In genomic region chr10:100508691-100509150, GRCh38 we compare ENCODE assay signal across 1 cellular context.
A peak's percentile ranks its signal among the peaks of the same experiment; 100 is the strongest.
TF ChIP-seq lines count a peak whose summit lies in the region.

No MANE protein-coding gene starts in this region.

TF ChIP-seq in K562, 482 proteins besides CTCF, POLR2A, EP300 and RAD21:
- no peak for TF ChIP-seq TFAP4 (CRISPR knock-in tag; IDR thresholded peaks at IDR 0.05; ENCODE audit: borderline replicate concordance)
- TF ChIP-seq, protein P1, sequence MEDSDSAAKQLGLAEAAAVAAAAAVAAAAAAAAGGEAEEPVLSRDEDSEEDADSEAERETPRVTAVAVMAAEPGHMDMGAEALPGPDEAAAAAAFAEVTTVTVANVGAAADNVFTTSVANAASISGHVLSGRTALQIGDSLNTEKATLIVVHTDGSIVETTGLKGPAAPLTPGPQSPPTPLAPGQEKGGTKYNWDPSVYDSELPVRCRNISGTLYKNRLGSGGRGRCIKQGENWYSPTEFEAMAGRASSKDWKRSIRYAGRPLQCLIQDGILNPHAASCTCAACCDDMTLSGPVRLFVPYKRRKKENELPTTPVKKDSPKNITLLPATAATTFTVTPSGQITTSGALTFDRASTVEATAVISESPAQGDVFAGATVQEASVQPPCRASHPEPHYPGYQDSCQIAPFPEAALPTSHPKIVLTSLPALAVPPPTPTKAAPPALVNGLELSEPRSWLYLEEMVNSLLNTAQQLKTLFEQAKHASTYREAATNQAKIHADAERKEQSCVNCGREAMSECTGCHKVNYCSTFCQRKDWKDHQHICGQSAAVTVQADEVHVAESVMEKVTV (CRISPR knock-in tag; IDR thresholded peaks at IDR 0.05), result peak; percentile 39; the same call in 1 of the 2 replicates
- no peak for TF ChIP-seq CXXC5 (CRISPR knock-in tag; IDR thresholded peaks at IDR 0.05)
- no peak for TF ChIP-seq LEF1 (IDR thresholded peaks at IDR 0.05)
- TF ChIP-seq SPI1 (IDR thresholded peaks at IDR 0.05; ENCODE audit: borderline replicate concordance, low read depth, low read length), result no peak
- TF ChIP-seq EGR1 (conservative IDR thresholded peaks at IDR 0.05), result 0 out of 2 replicates have a peak, but pooled peaks have one; percentile 29
- no peak for TF ChIP-seq TRIM24 (IDR thresholded peaks at IDR 0.05)
- no peak for TF ChIP-seq EP400 (IDR thresholded peaks at IDR 0.05)
- TF ChIP-seq MYBL2 (IDR thresholded peaks at IDR 0.05; ENCODE audit: low read depth), result no peak
- no peak for TF ChIP-seq MYBL2 (CRISPR knock-in tag; IDR thresholded peaks at IDR 0.05; ENCODE audit: borderline replicate concordance)
- TF ChIP-seq ZHX1 (conservative IDR thresholded peaks at IDR 0.05; ENCODE audit: low read length), result no peak
- TF ChIP-seq MYNN (IDR thresholded peaks at IDR 0.05), result peak; percentile 71; the same call in 1 of the 2 replicates
- TF ChIP-seq MYNN (CRISPR knock-in tag; IDR thresholded peaks at IDR 0.05), result no peak
- no peak for TF ChIP-seq ATF1 (CRISPR knock-in tag; IDR thresholded peaks at IDR 0.05)
- no peak for TF ChIP-seq ATF1 (tag; IDR thresholded peaks at IDR 0.05)
- TF ChIP-seq ZBTB34 (CRISPR knock-in tag; IDR thresholded peaks at IDR 0.05), result no peak
- TF ChIP-seq, protein P2, sequence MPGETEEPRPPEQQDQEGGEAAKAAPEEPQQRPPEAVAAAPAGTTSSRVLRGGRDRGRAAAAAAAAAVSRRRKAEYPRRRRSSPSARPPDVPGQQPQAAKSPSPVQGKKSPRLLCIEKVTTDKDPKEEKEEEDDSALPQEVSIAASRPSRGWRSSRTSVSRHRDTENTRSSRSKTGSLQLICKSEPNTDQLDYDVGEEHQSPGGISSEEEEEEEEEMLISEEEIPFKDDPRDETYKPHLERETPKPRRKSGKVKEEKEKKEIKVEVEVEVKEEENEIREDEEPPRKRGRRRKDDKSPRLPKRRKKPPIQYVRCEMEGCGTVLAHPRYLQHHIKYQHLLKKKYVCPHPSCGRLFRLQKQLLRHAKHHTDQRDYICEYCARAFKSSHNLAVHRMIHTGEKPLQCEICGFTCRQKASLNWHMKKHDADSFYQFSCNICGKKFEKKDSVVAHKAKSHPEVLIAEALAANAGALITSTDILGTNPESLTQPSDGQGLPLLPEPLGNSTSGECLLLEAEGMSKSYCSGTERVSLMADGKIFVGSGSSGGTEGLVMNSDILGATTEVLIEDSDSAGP (CRISPR knock-in tag; IDR thresholded peaks at IDR 0.05), result no peak
- TF ChIP-seq ZNF282 (CRISPR knock-in tag; IDR thresholded peaks at IDR 0.05), result no peak
- no peak for TF ChIP-seq RBM17 (IDR thresholded peaks at IDR 0.05; ENCODE audit: borderline replicate concordance, low read depth, low read length)
- TF ChIP-seq, protein P3, sequence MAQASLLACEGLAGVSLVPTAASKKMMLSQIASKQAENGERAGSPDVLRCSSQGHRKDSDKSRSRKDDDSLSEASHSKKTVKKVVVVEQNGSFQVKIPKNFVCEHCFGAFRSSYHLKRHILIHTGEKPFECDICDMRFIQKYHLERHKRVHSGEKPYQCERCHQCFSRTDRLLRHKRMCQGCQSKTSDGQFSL (CRISPR knock-in tag; IDR thresholded peaks at IDR 0.05), result 0 out of 2 replicates have a peak, but pooled peaks have one; percentile 35
- TF ChIP-seq, protein P3 (tag; IDR thresholded peaks at IDR 0.05), result no peak
- TF ChIP-seq SRSF9 (IDR thresholded peaks at IDR 0.05; ENCODE audit: borderline replicate concordance, low read depth, low read length), result no peak
- no peak for TF ChIP-seq ZNF398 (CRISPR knock-in tag; IDR thresholded peaks at IDR 0.05)
- no peak for TF ChIP-seq NELFE (IDR thresholded peaks at IDR 0.05; ENCODE audit: insufficient read depth, insufficient read length)
- TF ChIP-seq, protein P4, sequence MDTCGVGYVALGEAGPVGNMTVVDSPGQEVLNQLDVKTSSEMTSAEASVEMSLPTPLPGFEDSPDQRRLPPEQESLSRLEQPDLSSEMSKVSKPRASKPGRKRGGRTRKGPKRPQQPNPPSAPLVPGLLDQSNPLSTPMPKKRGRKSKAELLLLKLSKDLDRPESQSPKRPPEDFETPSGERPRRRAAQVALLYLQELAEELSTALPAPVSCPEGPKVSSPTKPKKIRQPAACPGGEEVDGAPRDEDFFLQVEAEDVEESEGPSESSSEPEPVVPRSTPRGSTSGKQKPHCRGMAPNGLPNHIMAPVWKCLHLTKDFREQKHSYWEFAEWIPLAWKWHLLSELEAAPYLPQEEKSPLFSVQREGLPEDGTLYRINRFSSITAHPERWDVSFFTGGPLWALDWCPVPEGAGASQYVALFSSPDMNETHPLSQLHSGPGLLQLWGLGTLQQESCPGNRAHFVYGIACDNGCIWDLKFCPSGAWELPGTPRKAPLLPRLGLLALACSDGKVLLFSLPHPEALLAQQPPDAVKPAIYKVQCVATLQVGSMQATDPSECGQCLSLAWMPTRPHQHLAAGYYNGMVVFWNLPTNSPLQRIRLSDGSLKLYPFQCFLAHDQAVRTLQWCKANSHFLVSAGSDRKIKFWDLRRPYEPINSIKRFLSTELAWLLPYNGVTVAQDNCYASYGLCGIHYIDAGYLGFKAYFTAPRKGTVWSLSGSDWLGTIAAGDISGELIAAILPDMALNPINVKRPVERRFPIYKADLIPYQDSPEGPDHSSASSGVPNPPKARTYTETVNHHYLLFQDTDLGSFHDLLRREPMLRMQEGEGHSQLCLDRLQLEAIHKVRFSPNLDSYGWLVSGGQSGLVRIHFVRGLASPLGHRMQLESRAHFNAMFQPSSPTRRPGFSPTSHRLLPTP (IDR thresholded peaks at IDR 0.05; ENCODE audit: borderline replicate concordance, extremely low read depth, insufficient read length), result no peak
- no peak for TF ChIP-seq MAFF (IDR thresholded peaks at IDR 0.05; ENCODE audit: low read length)
- TF ChIP-seq, protein P5, sequence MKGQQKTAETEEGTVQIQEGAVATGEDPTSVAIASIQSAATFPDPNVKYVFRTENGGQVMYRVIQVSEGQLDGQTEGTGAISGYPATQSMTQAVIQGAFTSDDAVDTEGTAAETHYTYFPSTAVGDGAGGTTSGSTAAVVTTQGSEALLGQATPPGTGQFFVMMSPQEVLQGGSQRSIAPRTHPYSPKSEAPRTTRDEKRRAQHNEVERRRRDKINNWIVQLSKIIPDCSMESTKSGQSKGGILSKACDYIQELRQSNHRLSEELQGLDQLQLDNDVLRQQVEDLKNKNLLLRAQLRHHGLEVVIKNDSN (CRISPR knock-in tag; IDR thresholded peaks at IDR 0.05), result no peak
- TF ChIP-seq SMC3 (conservative IDR thresholded peaks at IDR 0.05; ENCODE audit: insufficient read depth, low read depth, low read length), result peak; percentile 69
